ENCODE assay signal across 12 cellular contexts in genomic region chr4:152243890-152244595, GRCh38.
DNase-seq lines count a peak whose midpoint lies in the region; ATAC-seq, FAIRE-seq and TF ChIP-seq lines count a peak whose summit lies in the region.
"Had no signal": no experiment of that assay in that cellular context is flagged by ENCODE, and none has a peak within 500 bp of the region (broad histone marks: within the 10 kb centered on the region; RNA-seq: fewer than 3 reads in every experiment).

No MANE protein-coding gene starts in this region.

- no peak for TF ChIP-seq CTCF in fibroblast of the aortic adventitia (IDR thresholded peaks at IDR 0.05; ENCODE audit: insufficient read depth, low read length)

- no peak for FAIRE-seq in RCC 7860 (lab: Jason Lieb, UNC)

- ATAC-seq in HG03175 (IDR thresholded peaks at IDR 0.05; ENCODE audit: unreplicated experiment), result no peak
- ATAC-seq: activated naive CD8-positive, alpha-beta T cell treated with anti-CD3 and anti-CD28 coated beads, Interleukin-2, amount 50 U/mL, for 24 hours had no signal

- DNase-seq in COLO829 (ENCODE audit: low spot score) (peak; percentile 61), NCI-H187 treated with DMSO at 0.1 percent for 48 hours (lab: John Stamatoyannopoulos, UW) (peak; percentile 19), fibroblast of the aortic adventitia (ENCODE audit: low read depth) (peak; percentile 48), pulmonary artery endothelial cell (ENCODE audit: low read depth, low spot score) (peak; percentile 82), NCI-H774 (lab: John Stamatoyannopoulos, UW) (no peak), RCC 7860 (ENCODE audit: low spot score) (no peak)
- DNase-seq: activated CD4-positive, alpha-beta memory T cell treated with anti-CD3 and anti-CD28 coated beads for 36 hours; activated naive CD8-positive, alpha-beta T cell treated with anti-CD3 and anti-CD28 coated beads, Interleukin-2, amount 50 U/mL, for 24 hours; DND-41; NCI-H146; stimulated activated CD4-positive, alpha-beta T cell treated with anti-CD3 and anti-CD28 coated beads, Interleukin-12 subunit alpha, Interleukin-12 subunit beta, amount 100 ng/mL, for 4 hours had no signal

- H3K4me3 ChIP-seq in fibroblast of the aortic adventitia (ENCODE audit: low read depth, low read length), result no peak overlapping the region

Comparison
In these comparisons a context has a peak if more than half of its experiments do, and no peak if none do; other contexts are left out.
1. DNase-seq: peak in COLO829 (single experiment), NCI-H187 treated with DMSO at 0.1 percent for 48 hours (single experiment), fibroblast of the aortic adventitia (single experiment) and pulmonary artery endothelial cell (single experiment); none in NCI-H774 (single experiment) and RCC 7860 (single experiment).